ENCODE assay signal across 7 cellular contexts in the genomic region with DNA sequence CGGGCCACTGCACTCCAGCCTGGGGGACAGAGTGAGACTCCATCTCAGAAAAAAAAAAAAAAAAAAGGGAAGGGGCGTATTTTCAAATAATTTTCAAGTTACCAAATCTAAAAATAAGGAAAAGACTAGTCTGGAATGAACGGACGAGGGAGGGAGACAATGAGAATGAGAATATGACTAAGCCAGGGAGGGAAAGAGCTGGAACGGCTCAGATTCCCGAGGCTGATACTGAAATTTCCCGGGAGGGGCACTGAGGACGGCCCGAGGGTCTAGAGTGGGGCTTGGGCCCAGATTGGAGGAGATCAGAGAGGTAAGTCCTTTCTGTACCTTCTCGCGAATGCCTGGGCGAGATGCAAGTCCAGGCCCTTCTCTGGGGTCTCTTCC. TPM values are rescaled to one million over a fixed set of nuclear protein-coding genes. Genes with fewer than 3 reads are reported as not detected.
DNase-seq lines count a peak whose midpoint lies in the region; ATAC-seq and TF ChIP-seq lines count a peak whose summit lies in the region.

No MANE protein-coding gene starts in this region.

- no peaks in the 10 kb centered on the region for H3K9me3 Mint-ChIP-seq in HFFc6

- H3K9me3 ChIP-seq in adipocyte (ENCODE audit: control insufficient read depth, low read length) (no peaks in the 10 kb centered on the region), right atrium auricular region (no peaks in the 10 kb centered on the region), stomach (no peaks in the 10 kb centered on the region)

- TF ChIP-seq EP300 in stomach (IDR thresholded peaks at IDR 0.05), result no peak

- WGBS in stomach, 5 donors, result 31 to 54% (median 48%) methylated on average over 12 of the region's 12 CpGs

- H3K4me1 Mint-ChIP-seq in HFFc6 (ENCODE audit: low read depth), result peaks cover 61% of the 10 kb centered on the region

- H3K9ac ChIP-seq in adipocyte (ENCODE audit: low read length), result peak overlapping the region; percentile 85

- H3K27me3 ChIP-seq in adipocyte (replicated peaks; ENCODE audit: control insufficient read depth, insufficient read depth, low read length) (no peaks in the 10 kb centered on the region), right atrium auricular region (no peaks in the 10 kb centered on the region), stomach (peaks cover 0 to 6% (median 0%) of the 10 kb centered on the region in 3 donors)

- peak; percentile 40 for DNase-seq in HFFc6
- DNase-seq in adipocyte (ENCODE audit: low read depth), result peak; percentile 73
- DNase-seq in right atrium auricular region (ENCODE audit: low spot score), result no peak
- DNase-seq in stomach, result no peak
- DNase-seq in H4 (ENCODE audit: low spot score), result no peak

- peaks cover 14% of the 10 kb centered on the region for H3K36me3 Mint-ChIP-seq in HFFc6 (ENCODE audit: low read depth)

- intact Hi-C loops in stomach (cut with DNase I; ENCODE audit: low total_unique reads), result no loop called here

- H3K4me3 Mint-ChIP-seq in HFFc6, result peak overlapping the region; percentile 86

- H3K27ac Mint-ChIP-seq in HFFc6, result peak overlapping the region; percentile 74

- peak overlapping the region; percentile 61 to 78 for H3K27ac ChIP-seq in right atrium auricular region
- peak overlapping the region in 4 of 5 donors; percentile 57 to 83 (median 72) for H3K27ac ChIP-seq in stomach

- no peaks in the 10 kb centered on the region for H3K27me3 Mint-ChIP-seq in HFFc6 (ENCODE audit: insufficient read depth)

- H3K4me3 ChIP-seq in adipocyte (ENCODE audit: low read length) (peak overlapping the region; percentile 83), right atrium auricular region (peak overlapping the region in 1 of 2 donors; percentile 52), stomach (peak overlapping the region; percentile 47 to 58 (median 52))

- H3K36me3 ChIP-seq in adipocyte (ENCODE audit: control insufficient read depth, insufficient read depth, low read length, severe bottlenecking) (peaks cover 5% of the 10 kb centered on the region), right atrium auricular region (no peaks in the 10 kb centered on the region), stomach (no peaks in the 10 kb centered on the region)

- no peak for TF ChIP-seq CTCF in HFFc6 (IDR thresholded peaks at IDR 0.05)
- no peak for TF ChIP-seq CTCF in right atrium auricular region (IDR thresholded peaks at IDR 0.05)
- no peak for TF ChIP-seq CTCF in stomach (IDR thresholded peaks at IDR 0.05)

- H3K4me1 ChIP-seq in adipocyte (ENCODE audit: control insufficient read depth, insufficient read depth, low read length), result peaks cover 50% of the 10 kb centered on the region
- H3K4me1 ChIP-seq in right atrium auricular region, result peaks cover 0 to 33% of the 10 kb centered on the region in 2 donors
- peaks cover 7 to 53% (median 26%) of the 10 kb centered on the region in 4 donors for H3K4me1 ChIP-seq in stomach

- ATAC-seq in HG03520 (IDR thresholded peaks at IDR 0.05; ENCODE audit: unreplicated experiment), result no peak
- no peak for ATAC-seq in GM19452 (IDR thresholded peaks at IDR 0.05; ENCODE audit: unreplicated experiment)

- no peak for TF ChIP-seq POLR2A in stomach (IDR thresholded peaks at IDR 0.05)

RNA-seq across cellular contexts. Expression of a gene that starts 3.4 kb away (rescaled TPM):
- 1 to 10 TPM in 1 of 6 experiments, under 1 TPM in 5; 0.59 to 2.5 (median 0.73) TPM for total RNA-seq in HFFc6 (2021; fragmentation: NEBNext Ultra II Directional; extraction: Animal tissue kit (Norgen Biotek cat#: 25700))
- total RNA-seq in right atrium auricular region (not detected), stomach (1 to 10 TPM in 2 of 5 donors, under 1 TPM in 1, not detected in 2; 0.45 to 1.3 (median 1.2) TPM)
- polyA plus RNA-seq in stomach, result under 1 TPM in 2 of 3 donors, not detected in 1; 0.08 to 0.31 TPM
- 0.17 TPM in 1 of 2 replicates, not detected in the other for total RNA-seq in H4 (2014; rRNA removed; shearing (Covaris generic))

RNA-seq across cellular contexts. Expression of a gene that starts 25.0 kb away (rescaled TPM):
- 100 to 1,000 TPM; 247 to 272 (median 259) TPM for total RNA-seq in HFFc6 (2021; fragmentation: NEBNext Ultra II Directional; extraction: Animal tissue kit (Norgen Biotek cat#: 25700))
- 10 to 100 TPM; 67.2 to 87.7 TPM for total RNA-seq in right atrium auricular region
- total RNA-seq in stomach, result 100 to 1,000 TPM in 3 of 5 donors, 10 to 100 TPM in 2; 25.1 to 890 (median 117) TPM
- polyA plus RNA-seq in stomach, result 100 to 1,000 TPM; 164 to 322 (median 196) TPM
- 441 and 475 TPM in 2 replicates for total RNA-seq in H4 (2014; rRNA removed; shearing (Covaris generic))

RNA-seq across cellular contexts. Expression of a gene that starts 29.2 kb away (rescaled TPM):
- 10 to 100 TPM; 18.1 to 24.7 (median 23.4) TPM for total RNA-seq in HFFc6 (2021; fragmentation: NEBNext Ultra II Directional; extraction: Animal tissue kit (Norgen Biotek cat#: 25700))
- total RNA-seq in right atrium auricular region (10 to 100 TPM; 11.2 to 11.6 TPM), stomach (10 to 100 TPM in 4 of 5 donors, 1 to 10 TPM in 1; 3.5 to 40.6 (median 33.5) TPM)
- polyA plus RNA-seq in stomach, result 10 to 100 TPM; 22.0 to 37.9 (median 32.1) TPM
- total RNA-seq in H4 (2014; rRNA removed; shearing (Covaris generic)), result 5.5 and 9.7 TPM in 2 replicates

Comparison
In these comparisons a context has a peak if more than half of its experiments do, and no peak if none do; other contexts are left out.
1. DNase-seq: peak in HFFc6 (single experiment) and adipocyte (single experiment); none in right atrium auricular region (single experiment), stomach (single experiment) and H4 (single experiment).